ENCODE assay signal across 1 cellular context in the genomic region with DNA sequence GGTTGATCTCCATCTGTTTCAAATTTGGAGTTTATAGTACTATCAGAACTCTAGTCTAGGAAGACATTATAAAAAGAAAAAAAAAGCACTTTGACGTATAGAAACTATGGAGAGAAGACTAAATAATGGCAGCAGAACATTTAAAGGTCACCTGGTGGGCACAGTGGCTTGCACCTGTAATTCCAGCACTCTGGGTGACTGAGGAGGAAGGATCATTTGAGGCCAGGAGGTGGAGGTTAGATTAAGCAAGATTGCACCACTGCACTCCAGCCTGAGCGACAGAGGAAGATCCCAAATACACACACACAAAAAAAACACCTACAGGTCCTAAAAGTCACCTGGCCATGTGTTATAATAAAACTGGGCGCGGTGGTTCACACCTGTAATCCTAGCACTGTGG.
TF ChIP-seq lines count a peak whose summit lies in the region.

No MANE protein-coding gene starts in this region.

TF ChIP-seq in GM23338, 12 proteins besides CTCF, POLR2A, EP300 and RAD21:
- TF ChIP-seq STAT1 (IDR thresholded peaks at IDR 0.05; ENCODE audit: unreplicated experiment) (no peak), NANOG (IDR thresholded peaks at IDR 0.05; ENCODE audit: borderline replicate concordance) (no peak), ETS1 (IDR thresholded peaks at IDR 0.05) (no peak), POLR2AphosphoS5 (IDR thresholded peaks at IDR 0.05; ENCODE audit: low read depth) (no peak), EZH2 (IDR thresholded peaks at IDR 0.05; ENCODE audit: low read depth, unreplicated experiment) (no peak), ZNF331 (CRISPR knock-in tag; IDR thresholded peaks at IDR 0.05; ENCODE audit: low read depth) (no peak), ZNF114 (CRISPR knock-in tag; IDR thresholded peaks at IDR 0.05) (no peak), JUNB (IDR thresholded peaks at IDR 0.05; ENCODE audit: unreplicated experiment) (no peak), EZH2phosphoT487 (IDR thresholded peaks at IDR 0.05; ENCODE audit: unreplicated experiment) (no peak)
- TF ChIP-seq, protein P1, sequence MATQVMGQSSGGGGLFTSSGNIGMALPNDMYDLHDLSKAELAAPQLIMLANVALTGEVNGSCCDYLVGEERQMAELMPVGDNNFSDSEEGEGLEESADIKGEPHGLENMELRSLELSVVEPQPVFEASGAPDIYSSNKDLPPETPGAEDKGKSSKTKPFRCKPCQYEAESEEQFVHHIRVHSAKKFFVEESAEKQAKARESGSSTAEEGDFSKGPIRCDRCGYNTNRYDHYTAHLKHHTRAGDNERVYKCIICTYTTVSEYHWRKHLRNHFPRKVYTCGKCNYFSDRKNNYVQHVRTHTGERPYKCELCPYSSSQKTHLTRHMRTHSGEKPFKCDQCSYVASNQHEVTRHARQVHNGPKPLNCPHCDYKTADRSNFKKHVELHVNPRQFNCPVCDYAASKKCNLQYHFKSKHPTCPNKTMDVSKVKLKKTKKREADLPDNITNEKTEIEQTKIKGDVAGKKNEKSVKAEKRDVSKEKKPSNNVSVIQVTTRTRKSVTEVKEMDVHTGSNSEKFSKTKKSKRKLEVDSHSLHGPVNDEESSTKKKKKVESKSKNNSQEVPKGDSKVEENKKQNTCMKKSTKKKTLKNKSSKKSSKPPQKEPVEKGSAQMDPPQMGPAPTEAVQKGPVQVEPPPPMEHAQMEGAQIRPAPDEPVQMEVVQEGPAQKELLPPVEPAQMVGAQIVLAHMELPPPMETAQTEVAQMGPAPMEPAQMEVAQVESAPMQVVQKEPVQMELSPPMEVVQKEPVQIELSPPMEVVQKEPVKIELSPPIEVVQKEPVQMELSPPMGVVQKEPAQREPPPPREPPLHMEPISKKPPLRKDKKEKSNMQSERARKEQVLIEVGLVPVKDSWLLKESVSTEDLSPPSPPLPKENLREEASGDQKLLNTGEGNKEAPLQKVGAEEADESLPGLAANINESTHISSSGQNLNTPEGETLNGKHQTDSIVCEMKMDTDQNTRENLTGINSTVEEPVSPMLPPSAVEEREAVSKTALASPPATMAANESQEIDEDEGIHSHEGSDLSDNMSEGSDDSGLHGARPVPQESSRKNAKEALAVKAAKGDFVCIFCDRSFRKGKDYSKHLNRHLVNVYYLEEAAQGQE (IDR thresholded peaks at IDR 0.05; ENCODE audit: unreplicated experiment): no peak
- TF ChIP-seq, protein P2, sequence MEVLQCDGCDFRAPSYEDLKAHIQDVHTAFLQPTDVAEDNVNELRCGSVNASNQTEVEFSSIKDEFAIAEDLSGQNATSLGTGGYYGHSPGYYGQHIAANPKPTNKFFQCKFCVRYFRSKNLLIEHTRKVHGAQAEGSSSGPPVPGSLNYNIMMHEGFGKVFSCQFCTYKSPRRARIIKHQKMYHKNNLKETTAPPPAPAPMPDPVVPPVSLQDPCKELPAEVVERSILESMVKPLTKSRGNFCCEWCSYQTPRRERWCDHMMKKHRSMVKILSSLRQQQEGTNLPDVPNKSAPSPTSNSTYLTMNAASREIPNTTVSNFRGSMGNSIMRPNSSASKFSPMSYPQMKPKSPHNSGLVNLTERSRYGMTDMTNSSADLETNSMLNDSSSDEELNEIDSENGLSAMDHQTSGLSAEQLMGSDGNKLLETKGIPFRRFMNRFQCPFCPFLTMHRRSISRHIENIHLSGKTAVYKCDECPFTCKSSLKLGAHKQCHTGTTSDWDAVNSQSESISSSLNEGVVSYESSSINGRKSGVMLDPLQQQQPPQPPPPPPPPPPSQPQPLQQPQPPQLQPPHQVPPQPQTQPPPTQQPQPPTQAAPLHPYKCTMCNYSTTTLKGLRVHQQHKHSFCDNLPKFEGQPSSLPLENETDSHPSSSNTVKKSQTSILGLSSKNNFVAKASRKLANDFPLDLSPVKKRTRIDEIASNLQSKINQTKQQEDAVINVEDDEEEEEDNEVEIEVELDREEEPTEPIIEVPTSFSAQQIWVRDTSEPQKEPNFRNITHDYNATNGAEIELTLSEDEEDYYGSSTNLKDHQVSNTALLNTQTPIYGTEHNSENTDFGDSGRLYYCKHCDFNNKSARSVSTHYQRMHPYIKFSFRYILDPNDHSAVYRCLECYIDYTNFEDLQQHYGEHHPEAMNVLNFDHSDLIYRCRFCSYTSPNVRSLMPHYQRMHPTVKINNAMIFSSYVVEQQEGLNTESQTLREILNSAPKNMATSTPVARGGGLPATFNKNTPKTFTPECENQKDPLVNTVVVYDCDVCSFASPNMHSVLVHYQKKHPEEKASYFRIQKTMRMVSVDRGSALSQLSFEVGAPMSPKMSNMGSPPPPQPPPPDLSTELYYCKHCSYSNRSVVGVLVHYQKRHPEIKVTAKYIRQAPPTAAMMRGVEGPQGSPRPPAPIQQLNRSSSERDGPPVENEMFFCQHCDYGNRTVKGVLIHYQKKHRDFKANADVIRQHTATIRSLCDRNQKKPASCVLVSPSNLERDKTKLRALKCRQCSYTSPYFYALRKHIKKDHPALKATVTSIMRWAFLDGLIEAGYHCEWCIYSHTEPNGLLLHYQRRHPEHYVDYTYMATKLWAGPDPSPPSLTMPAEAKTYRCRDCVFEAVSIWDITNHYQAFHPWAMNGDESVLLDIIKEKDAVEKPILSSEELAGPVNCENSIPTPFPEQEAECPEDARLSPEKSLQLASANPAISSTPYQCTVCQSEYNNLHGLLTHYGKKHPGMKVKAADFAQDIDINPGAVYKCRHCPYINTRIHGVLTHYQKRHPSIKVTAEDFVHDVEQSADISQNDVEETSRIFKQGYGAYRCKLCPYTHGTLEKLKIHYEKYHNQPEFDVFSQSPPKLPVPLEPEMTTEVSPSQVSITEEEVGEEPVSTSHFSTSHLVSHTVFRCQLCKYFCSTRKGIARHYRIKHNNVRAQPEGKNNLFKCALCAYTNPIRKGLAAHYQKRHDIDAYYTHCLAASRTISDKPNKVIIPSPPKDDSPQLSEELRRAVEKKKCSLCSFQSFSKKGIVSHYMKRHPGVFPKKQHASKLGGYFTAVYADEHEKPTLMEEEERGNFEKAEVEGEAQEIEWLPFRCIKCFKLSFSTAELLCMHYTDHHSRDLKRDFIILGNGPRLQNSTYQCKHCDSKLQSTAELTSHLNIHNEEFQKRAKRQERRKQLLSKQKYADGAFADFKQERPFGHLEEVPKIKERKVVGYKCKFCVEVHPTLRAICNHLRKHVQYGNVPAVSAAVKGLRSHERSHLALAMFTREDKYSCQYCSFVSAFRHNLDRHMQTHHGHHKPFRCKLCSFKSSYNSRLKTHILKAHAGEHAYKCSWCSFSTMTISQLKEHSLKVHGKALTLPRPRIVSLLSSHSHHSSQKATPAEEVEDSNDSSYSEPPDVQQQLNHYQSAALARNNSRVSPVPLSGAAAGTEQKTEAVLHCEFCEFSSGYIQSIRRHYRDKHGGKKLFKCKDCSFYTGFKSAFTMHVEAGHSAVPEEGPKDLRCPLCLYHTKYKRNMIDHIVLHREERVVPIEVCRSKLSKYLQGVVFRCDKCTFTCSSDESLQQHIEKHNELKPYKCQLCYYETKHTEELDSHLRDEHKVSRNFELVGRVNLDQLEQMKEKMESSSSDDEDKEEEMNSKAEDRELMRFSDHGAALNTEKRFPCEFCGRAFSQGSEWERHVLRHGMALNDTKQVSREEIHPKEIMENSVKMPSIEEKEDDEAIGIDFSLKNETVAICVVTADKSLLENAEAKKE (CRISPR knock-in tag; IDR thresholded peaks at IDR 0.05): no peak
